13 cellular contexts compared by ENCODE assay signal in genomic region chr2:102032368-102033027, GRCh38. TPM values are rescaled to one million over a fixed set of nuclear protein-coding genes. Genes with fewer than 3 reads are reported as not detected.
DNase-seq lines count a peak whose midpoint lies in the region; ATAC-seq, FAIRE-seq and TF ChIP-seq lines count a peak whose summit lies in the region.
"Had no signal": no experiment of that assay in that cellular context is flagged by ENCODE, and none has a peak within 500 bp of the region (broad histone marks: within the 10 kb centered on the region; RNA-seq: fewer than 3 reads in every experiment).

No MANE protein-coding gene starts in this region.

- H3K27me3 ChIP-seq in ACC112 (ENCODE audit: insufficient read depth, low read length) (no peaks in the 10 kb centered on the region), pancreas (no peaks in the 10 kb centered on the region)

- H3K79me2 ChIP-seq in ACC112 (ENCODE audit: control insufficient read depth, insufficient read depth, low read length, unreplicated experiment): no peaks in the 10 kb centered on the region

- intact Hi-C loops in pancreas (cut with DNase I): no loop called here

- H3K9me3 ChIP-seq in pancreas: no peaks in the 10 kb centered on the region

- TF ChIP-seq CTCF in coronary artery (IDR thresholded peaks at IDR 0.05) (no peak), pancreas (IDR thresholded peaks at IDR 0.05) (no peak), D721Med (IDR thresholded peaks at IDR 0.05; ENCODE audit: insufficient read depth, missing control alignments) (no peak)

- peak overlapping the region; percentile 67 for H3K27ac ChIP-seq in ACC112 (ENCODE audit: low read depth, low read length)
- peak overlapping the region; percentile 28 to 72 for H3K27ac ChIP-seq in coronary artery
- peak overlapping the region in 3 of 4 donors; percentile 47 to 68 (median 63) for H3K27ac ChIP-seq in pancreas

- H3K4me1 ChIP-seq in ACC112 (ENCODE audit: control insufficient read depth, insufficient read depth, low read length, unreplicated experiment): peaks cover 54% of the 10 kb centered on the region
- H3K4me1 ChIP-seq in pancreas: peaks cover 14 to 24% (median 23%) of the 10 kb centered on the region in 3 donors

- peak; percentile 36 for DNase-seq in HCEC 1CT
- DNase-seq in coronary artery (ENCODE audit: low spot score): no peak
- no peak for DNase-seq in pancreas
- no peak for DNase-seq in D721Med (ENCODE audit: insufficient read length, low spot score)
- DNase-seq in NCI-H1694 treated with DMSO at 0.1 percent for 48 hours (lab: John Stamatoyannopoulos, UW): no peak
- DNase-seq in midbrain (lab: John Stamatoyannopoulos, UW): no peak
- DNase-seq: activated T-cell treated with anti-CD3 and anti-CD28 coated beads, Interleukin-2, amount 50 U/mL, for 1 hour; effector CD4-positive, alpha-beta T cell; NCI-H1105 treated with DMSO at 0.1 percent for 48 hours had no signal

- WGBS in pancreas, 2 donors: 62 to 68% methylated on average over 2 of the region's 2 CpGs

- ATAC-seq in pancreas: no peak
- ATAC-seq in GM21529 (IDR thresholded peaks at IDR 0.05; ENCODE audit: unreplicated experiment): no peak

- no peaks in the 10 kb centered on the region for H3K36me3 ChIP-seq in ACC112 (ENCODE audit: insufficient read depth, low read length)
- no peaks in the 10 kb centered on the region for H3K36me3 ChIP-seq in pancreas

- FAIRE-seq in pancreas (lab: Jason Lieb, UNC): no peak
- FAIRE-seq in D721Med (lab: Jason Lieb, UNC): no peak
- FAIRE-seq: kidney had no signal

- no peak overlapping the region for H2AFZ ChIP-seq in ACC112 (ENCODE audit: low read length, unreplicated experiment)

- H3K4me3 ChIP-seq in ACC112 (ENCODE audit: low read depth, low read length) (no peak overlapping the region), coronary artery (peak overlapping the region; percentile 32), pancreas (no peak overlapping the region)

RNA-seq across cellular contexts. Expression of gene IL1R2, which starts 40.7 kb away (rescaled TPM):
- total RNA-seq in pancreas: 1 to 10 TPM in 5 of 6 donors, under 1 TPM in 1; 0.39 to 3.8 (median 1.7) TPM
- 1 to 10 TPM in 1 of 2 donors, under 1 TPM in 1; 0.70 to 1.9 TPM for polyA plus RNA-seq in pancreas
- polyA plus RNA-seq: BJ had no signal
